Comparison of ENCODE assay signal across 14 cellular contexts in the genomic region with DNA sequence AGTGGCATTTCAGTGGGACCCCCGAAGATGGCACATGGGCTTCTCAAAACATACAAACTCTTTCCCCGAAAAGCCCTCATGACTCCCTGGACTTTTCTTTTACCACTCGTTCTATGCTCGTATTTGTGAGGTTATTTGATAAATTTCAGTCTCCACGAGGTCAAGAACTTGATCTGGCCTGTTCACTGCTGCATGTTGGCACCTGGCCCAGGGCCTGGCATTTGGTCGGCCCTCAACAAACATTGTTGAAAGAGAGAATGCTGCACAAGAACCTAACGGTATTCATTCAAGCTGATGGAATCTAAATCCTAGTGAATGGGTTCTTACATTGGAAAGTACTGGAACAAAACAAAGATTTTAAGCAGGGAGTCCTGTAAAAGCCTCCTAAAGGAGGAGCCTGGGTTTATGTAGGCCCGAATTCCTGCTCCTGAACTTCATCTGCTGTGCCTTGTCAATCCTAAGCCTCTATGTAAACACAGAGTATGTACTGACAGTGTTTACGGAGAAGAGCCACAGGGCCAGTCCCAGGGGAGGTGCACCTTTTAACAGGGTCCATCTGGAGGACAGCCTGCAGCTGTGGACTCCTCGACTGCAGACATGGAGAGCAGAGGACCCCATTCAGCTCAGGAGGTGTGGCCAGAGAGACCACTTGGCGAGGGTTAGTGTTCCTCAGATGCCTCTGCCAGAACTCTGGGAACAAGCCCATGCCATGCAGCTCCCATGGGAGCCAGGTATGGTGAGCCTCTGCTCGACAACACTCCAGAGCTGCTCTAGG. TPM values are rescaled to one million over a fixed set of nuclear protein-coding genes. Genes with fewer than 3 reads are reported as not detected.
A peak's percentile ranks its signal among the peaks of the same experiment; 100 is the strongest.
DNase-seq lines count a peak whose midpoint lies in the region; ATAC-seq and TF ChIP-seq lines count a peak whose summit lies in the region.
"Had no signal": no experiment of that assay in that cellular context is flagged by ENCODE, and none has a peak within 500 bp of the region (broad histone marks: within the 10 kb centered on the region; RNA-seq: fewer than 3 reads in every experiment).

No MANE protein-coding gene starts in this region.

- H3K9me3 ChIP-seq in left ventricle myocardium inferior (replicated peaks) (no peaks in the 10 kb centered on the region), right atrium auricular region (no peaks in the 10 kb centered on the region), lung (ENCODE audit: control insufficient read depth in 2 of 2, insufficient read depth in 1 of 2, low read length in 1 of 2) (peaks cover 0 to 1% of the 10 kb centered on the region in 2 donors), gastroesophageal sphincter (no peaks in the 10 kb centered on the region)

- DNase-seq in left ventricle myocardium inferior, result peak; percentile 32
- no peak for DNase-seq in right atrium auricular region (ENCODE audit: low spot score)
- DNase-seq in RWPE1 (ENCODE audit: low spot score), result no peak
- DNase-seq in lung (ENCODE audit: low spot score), result peak; percentile 34
- DNase-seq in NCI-H2227 (lab: John Stamatoyannopoulos, UW; ENCODE audit: unreplicated experiment), result no peak
- DNase-seq in stimulated activated CD4-positive, alpha-beta T cell treated with anti-CD3 and anti-CD28 coated beads, Interleukin-4, amount 100 ng/mL, for 24 hours, result no peak
- DNase-seq: effector memory CD8-positive, alpha-beta T cell; HCEC 1CT; NCI-H1048; OCI-M1; stimulated activated CD8-positive, alpha-beta memory T cell treated with anti-CD3 and anti-CD28 coated beads, Interleukin-4, amount 100 ng/mL, for 48 hours had no signal

- no peak for TF ChIP-seq EP300 in gastroesophageal sphincter (IDR thresholded peaks at IDR 0.05)

- H3K27ac ChIP-seq in left ventricle myocardium inferior (replicated peaks), result no peak overlapping the region
- no peak overlapping the region for H3K27ac ChIP-seq in right atrium auricular region
- H3K27ac ChIP-seq in RWPE1, result peak overlapping the region; percentile 62
- H3K27ac ChIP-seq in lung (ENCODE audit: low read depth in 1 of 2, low read length in 1 of 2), result no peak overlapping the region
- H3K27ac ChIP-seq in gastroesophageal sphincter, result no peak overlapping the region

- CTCF ChIA-PET in RWPE1 (lab: Yijun Ruan, JAX), result no interaction called here

- ATAC-seq in lung (ENCODE audit: insufficient read depth, low FRiP score), result no peak
- ATAC-seq in HG03159 (IDR thresholded peaks at IDR 0.05; ENCODE audit: unreplicated experiment), result no peak
- no peak for ATAC-seq in gastroesophageal sphincter
- ATAC-seq: effector memory CD8-positive, alpha-beta T cell had no signal

- no peaks in the 10 kb centered on the region for H3K36me3 ChIP-seq in left ventricle myocardium inferior
- H3K36me3 ChIP-seq in right atrium auricular region, result no peaks in the 10 kb centered on the region
- H3K36me3 ChIP-seq in lung (ENCODE audit: control insufficient read depth in 2 of 2, insufficient read depth in 2 of 2, low read length in 2 of 2), result no peaks in the 10 kb centered on the region
- no peaks in the 10 kb centered on the region for H3K36me3 ChIP-seq in gastroesophageal sphincter

- no peak for TF ChIP-seq POLR2A in gastroesophageal sphincter (IDR thresholded peaks at IDR 0.05)

- H3K4me3 ChIP-seq in left ventricle myocardium inferior (no peak overlapping the region), right atrium auricular region (no peak overlapping the region), lung (no peak overlapping the region), gastroesophageal sphincter (no peak overlapping the region)

- POLR2A ChIA-PET in RWPE1 (lab: Yijun Ruan, JAX; ENCODE audit: low non-redundant PET), result no interaction called here

- WGBS in lung, 2 donors, result 47 to 69% methylated on average over 12 of the region's 12 CpGs
- WGBS in gastroesophageal sphincter (ENCODE audit: low coverage in 1 of 2), 2 donors, result 25 to 26% methylated on average over 7 of the region's 12 CpGs

- TF ChIP-seq CTCF in left ventricle myocardium inferior (IDR thresholded peaks at IDR 0.05; ENCODE audit: borderline replicate concordance) (no peak), right atrium auricular region (IDR thresholded peaks at IDR 0.05) (no peak), RWPE1 (conservative IDR thresholded peaks at IDR 0.05; ENCODE audit: low read depth) (no peak), lung (IDR thresholded peaks at IDR 0.05; ENCODE audit: control extremely low read depth, extremely low read depth) (no peak), gastroesophageal sphincter (IDR thresholded peaks at IDR 0.05) (no peak)

- H3K4me1 ChIP-seq in left ventricle myocardium inferior, result peaks cover 8% of the 10 kb centered on the region
- H3K4me1 ChIP-seq in right atrium auricular region, result peaks cover 0 to 8% of the 10 kb centered on the region in 2 donors
- H3K4me1 ChIP-seq in lung (ENCODE audit: control insufficient read depth in 2 of 2, insufficient read depth in 2 of 2, low read length in 2 of 2), result peaks cover 0 to 2% of the 10 kb centered on the region in 2 donors
- peaks cover 0 to 13% (median 0%) of the 10 kb centered on the region in 3 donors for H3K4me1 ChIP-seq in gastroesophageal sphincter

- H3K27me3 ChIP-seq in left ventricle myocardium inferior (ENCODE audit: low read depth), result peaks cover 22% of the 10 kb centered on the region
- H3K27me3 ChIP-seq in right atrium auricular region, result no peaks in the 10 kb centered on the region
- no peaks in the 10 kb centered on the region for H3K27me3 ChIP-seq in lung (ENCODE audit: control insufficient read depth, insufficient read depth)
- no peaks in the 10 kb centered on the region for H3K27me3 ChIP-seq in gastroesophageal sphincter

- intact Hi-C loops in left ventricle myocardium inferior (cut with micrococcal nuclease), result no loop called here

RNA-seq across cellular contexts. Expression of a gene that starts 46.9 kb away (rescaled TPM):
- 0.08 TPM for total RNA-seq in left ventricle myocardium inferior
- not detected for total RNA-seq in right atrium auricular region
- 1 to 10 TPM in 1 of 2 donors, under 1 TPM in 1; 0.46 to 2.0 TPM for total RNA-seq in lung
- polyA plus RNA-seq in lung, result under 1 TPM; 0.28 to 0.77 TPM
- total RNA-seq in gastroesophageal sphincter, result under 1 TPM in 1 of 4 donors, not detected in 3; 0.47 TPM
- total RNA-seq: T-helper 2 cell treated with Interferon-gamma antibody and Interleukin-4, amounts not matched to agents 100 ng/mL and 5 ng/mL, for 36 hours had no signal

Comparison
In these comparisons a context has a peak if more than half of its experiments do, and no peak if none do; other contexts are left out.
1. DNase-seq: peak in left ventricle myocardium inferior (single experiment) and lung (single experiment); none in right atrium auricular region (single experiment), RWPE1 (single experiment), NCI-H2227 (single experiment) and stimulated activated CD4-positive, alpha-beta T cell treated with anti-CD3 and anti-CD28 coated beads, Interleukin-4, amount 100 ng/mL, for 24 hours (single experiment).